In the genomic region with DNA sequence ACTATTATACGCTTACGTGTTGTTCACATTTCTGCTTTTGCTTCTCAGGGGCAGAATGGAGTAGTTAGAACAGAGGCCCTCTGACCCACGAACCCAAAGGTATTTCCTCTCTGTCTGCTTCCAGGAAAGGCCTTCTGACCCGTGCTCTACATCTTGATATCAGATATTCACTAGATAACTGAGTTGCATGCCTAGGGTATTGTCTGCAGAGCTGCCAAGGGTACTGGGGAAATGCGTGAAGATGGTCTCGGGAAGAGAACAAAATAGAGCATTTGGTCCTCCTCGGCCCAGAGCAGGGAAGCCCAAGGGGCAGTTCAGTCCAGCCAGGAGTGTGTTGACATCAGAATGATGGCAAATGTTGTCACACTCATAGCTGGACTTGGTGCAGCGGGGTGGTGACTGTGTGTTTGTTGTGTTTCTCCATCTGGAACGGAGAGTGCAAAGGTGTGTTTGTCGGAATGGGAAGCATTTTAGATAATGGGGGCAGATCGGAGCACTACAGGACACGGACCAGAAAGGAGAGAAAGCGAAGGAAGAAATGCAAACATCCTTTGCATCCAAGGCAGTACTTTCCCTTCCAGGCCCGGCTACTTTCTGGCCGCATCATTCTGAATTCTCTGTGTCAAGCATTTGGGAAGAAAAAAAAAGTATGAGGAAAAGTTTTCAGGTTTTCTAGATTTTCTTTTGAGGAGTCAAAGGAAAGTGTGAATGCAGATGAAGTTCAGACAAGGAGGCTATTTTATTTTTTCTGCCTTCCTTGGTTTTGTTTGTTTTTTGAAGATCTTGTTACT, we compare ENCODE assay signal across 26 cellular contexts. TPM values are rescaled to one million over a fixed set of nuclear protein-coding genes. Genes with fewer than 3 reads are reported as not detected.
"Had no signal": no experiment of that assay in that cellular context is flagged by ENCODE, and none has a peak within 500 bp of the region (broad histone marks: within the 10 kb centered on the region; RNA-seq: fewer than 3 reads in every experiment).

No MANE protein-coding gene starts in this region.

- H3K27me3 ChIP-seq: ascending aorta, cardiac muscle cell, dorsolateral prefrontal cortex, gastrocnemius medialis, neural progenitor cell had no signal

- H3K27ac ChIP-seq: ascending aorta, cardiac muscle cell, coronary artery, dorsolateral prefrontal cortex, gastrocnemius medialis, neural progenitor cell, skin epidermis had no signal

- ATAC-seq: activated CD4-positive, CD25-positive, alpha-beta regulatory T cell treated with anti-CD3 and anti-CD28 coated beads, Interleukin-2, amount 50 U/mL, for 24 hours; gastrocnemius medialis; naive thymus-derived CD8-positive, alpha-beta T cell; right cardiac atrium; stimulated activated naive CD8-positive, alpha-beta T cell treated with anti-CD3 and anti-CD28 coated beads, Interleukin-15, Interleukin-2, amounts not matched to agents 100 U/mL and 50 U/mL, for 24 hours had no signal

- H3K9ac ChIP-seq: neural progenitor cell had no signal

- H3K27ac Mint-ChIP-seq: activated naive CD4-positive, alpha-beta T cell treated with anti-CD3 and anti-CD28 coated beads for 36 hours; activated naive CD8-positive, alpha-beta T cell treated with anti-CD3 and anti-CD28 coated beads for 36 hours; activated T-helper 1 cell treated with anti-CD3 and anti-CD28 coated beads, Interleukin-12 subunit alpha, Interleukin-12 subunit beta, Interleukin-2, Interleukin-4 antibody, amounts not matched to agents 30 ng/mL and 10 ng/mL and 1 ng/mL, durations not matched to agents 14 hours and 24 hours and 36 hours; brain; naive thymus-derived CD8-positive, alpha-beta T cell; neural progenitor cell had no signal

- H2AFZ ChIP-seq: neural progenitor cell had no signal

- H3K4me2 ChIP-seq: neural progenitor cell had no signal

- H3K4me1 ChIP-seq: ascending aorta, gastrocnemius medialis, neural progenitor cell had no signal

- H3K4me1 Mint-ChIP-seq: activated naive CD8-positive, alpha-beta T cell treated with anti-CD3 and anti-CD28 coated beads for 36 hours had no signal

- H3K4me3 Mint-ChIP-seq: activated naive CD4-positive, alpha-beta T cell treated with anti-CD3 and anti-CD28 coated beads for 36 hours; activated naive CD8-positive, alpha-beta T cell treated with anti-CD3 and anti-CD28 coated beads for 36 hours; activated T-helper 1 cell treated with anti-CD3 and anti-CD28 coated beads, Interleukin-12 subunit alpha, Interleukin-12 subunit beta, Interleukin-2, Interleukin-4 antibody, amounts not matched to agents 30 ng/mL and 10 ng/mL and 1 ng/mL, durations not matched to agents 14 hours and 24 hours and 36 hours; brain; naive thymus-derived CD8-positive, alpha-beta T cell; neural progenitor cell had no signal

- H3K9me3 ChIP-seq: ascending aorta, gastrocnemius medialis had no signal

- H3K9me3 Mint-ChIP-seq: activated naive CD4-positive, alpha-beta T cell treated with anti-CD3 and anti-CD28 coated beads for 36 hours; activated naive CD8-positive, alpha-beta T cell treated with anti-CD3 and anti-CD28 coated beads for 36 hours; activated T-helper 1 cell treated with anti-CD3 and anti-CD28 coated beads, Interleukin-12 subunit alpha, Interleukin-12 subunit beta, Interleukin-2, Interleukin-4 antibody, amounts not matched to agents 30 ng/mL and 10 ng/mL and 1 ng/mL, durations not matched to agents 14 hours and 24 hours and 36 hours; naive thymus-derived CD8-positive, alpha-beta T cell; neural progenitor cell had no signal

- H3K36me3 ChIP-seq: ascending aorta, cardiac muscle cell, gastrocnemius medialis, neural progenitor cell had no signal

- DNase-seq: activated CD4-positive, alpha-beta T cell treated with anti-CD3 and anti-CD28 coated beads for 48 hours; activated CD4-positive, alpha-beta T cell treated with anti-CD3 and anti-CD28 coated beads, Interleukin-2, amount 50 U/mL, for 48 hours; activated CD8-positive, alpha-beta memory T cell treated with anti-CD3 and anti-CD28 coated beads for 24 hours; activated naive CD4-positive, alpha-beta T cell treated with anti-CD3 and anti-CD28 coated beads for 36 hours; activated naive CD8-positive, alpha-beta T cell treated with anti-CD3 and anti-CD28 coated beads for 36 hours; cerebellar nuclear complex; dorsolateral prefrontal cortex; effector memory CD4-positive, alpha-beta T cell; erythroblast; gastrocnemius medialis; glutamatergic neuron; islet precursor cell; naive thymus-derived CD8-positive, alpha-beta T cell; right cardiac atrium; stimulated activated CD4-positive, alpha-beta T cell treated with anti-CD3 and anti-CD28 coated beads, Interleukin-12 subunit alpha, Interleukin-12 subunit beta, amount 100 ng/mL, for 4 hours; stimulated activated CD4-positive, alpha-beta T cell treated with anti-CD3 and anti-CD28 coated beads, Interleukin-4, amount 100 ng/mL, for 1 hour; stimulated activated naive CD8-positive, alpha-beta T cell treated with anti-CD3 and anti-CD28 coated beads, Interleukin-15, Interleukin-2, amounts not matched to agents 100 U/mL and 50 U/mL, for 24 hours had no signal

- H3K4me3 ChIP-seq: ascending aorta, cardiac muscle cell, coronary artery, dorsolateral prefrontal cortex, gastrocnemius medialis, neural progenitor cell, skin epidermis had no signal

RNA-seq across cellular contexts. Expression of a gene that starts 8.1 kb away (rescaled TPM):
- total RNA-seq: activated naive CD4-positive, alpha-beta T cell treated with anti-CD3 and anti-CD28 coated beads for 36 hours; naive thymus-derived CD8-positive, alpha-beta T cell; pulmonary artery endothelial cell had no signal
- polyA plus RNA-seq: naive thymus-derived CD8-positive, alpha-beta T cell had no signal
